Comparison of ENCODE assay signal across 38 cellular contexts in genomic region chr2:50591021-50591420, GRCh38.
"Had no signal": no experiment of that assay in that cellular context is flagged by ENCODE, and none has a peak within 500 bp of the region (broad histone marks: within the 10 kb centered on the region; RNA-seq: fewer than 3 reads in every experiment).

No MANE protein-coding gene starts in this region.

- H3K4me3 ChIP-seq: adrenal gland, ascending aorta, body of pancreas, breast epithelium, cardiac muscle cell had no signal

- FAIRE-seq: bronchial epithelial cell, colon had no signal

- H3K36me3 ChIP-seq: adrenal gland, ascending aorta, brain microvascular endothelial cell, breast epithelium, cardiac muscle cell had no signal

- H3K9me3 Mint-ChIP-seq: activated naive CD4-positive, alpha-beta T cell treated with anti-CD3 and anti-CD28 coated beads for 36 hours; activated naive CD4-positive, alpha-beta T cell treated with anti-CD3 and anti-CD28 coated beads, Interleukin-2, amount 10 ng/mL, durations not matched to agents 7 days and 5 days; activated naive CD8-positive, alpha-beta T cell treated with anti-CD3 and anti-CD28 coated beads for 36 hours; activated naive CD8-positive, alpha-beta T cell treated with anti-CD3 and anti-CD28 coated beads, Interleukin-2, amount 10 ng/mL, durations not matched to agents 7 days and 5 days; activated T-cell treated with anti-CD3 and anti-CD28 coated beads, Interleukin-2, amount 50 U/mL, for 4 hours; activated T-helper 1 cell treated with anti-CD3 and anti-CD28 coated beads, Interleukin-12 subunit alpha, Interleukin-12 subunit beta, Interleukin-2, Interleukin-4 antibody, amounts not matched to agents 30 ng/mL and 10 ng/mL and 1 ng/mL, durations not matched to agents 14 hours and 24 hours and 36 hours had no signal

- H3K9me3 ChIP-seq: adrenal gland, ascending aorta, body of pancreas, breast epithelium had no signal

- H3K27ac Mint-ChIP-seq: activated naive CD4-positive, alpha-beta T cell treated with anti-CD3 and anti-CD28 coated beads for 36 hours; activated naive CD4-positive, alpha-beta T cell treated with anti-CD3 and anti-CD28 coated beads, Interleukin-2, amount 10 ng/mL, durations not matched to agents 7 days and 5 days; activated naive CD4-positive, alpha-beta T cell treated with anti-CD3 and anti-CD28 coated beads, Interleukin-2, amount 50 U/mL, for 24 hours; activated naive CD4-positive, alpha-beta T cell treated with anti-CD3 and anti-CD28 coated beads, Interleukin-2, amount 50 U/mL, for 72 hours; activated naive CD8-positive, alpha-beta T cell; activated naive CD8-positive, alpha-beta T cell treated with anti-CD3 and anti-CD28 coated beads for 36 hours; activated naive CD8-positive, alpha-beta T cell treated with anti-CD3 and anti-CD28 coated beads, Interleukin-2, amount 10 ng/mL, durations not matched to agents 7 days and 5 days; activated naive CD8-positive, alpha-beta T cell treated with anti-CD3 and anti-CD28 coated beads, Interleukin-2, amount 50 U/mL, for 24 hours; activated T-cell treated with anti-CD3 and anti-CD28 coated beads, Interleukin-2, amount 50 U/mL, for 24 hours; activated T-cell treated with anti-CD3 and anti-CD28 coated beads, Interleukin-2, amount 50 U/mL, for 72 hours; activated T-helper 1 cell treated with anti-CD3 and anti-CD28 coated beads, Interleukin-12 subunit alpha, Interleukin-12 subunit beta, Interleukin-2, Interleukin-4 antibody, amounts not matched to agents 30 ng/mL and 10 ng/mL and 1 ng/mL, durations not matched to agents 14 hours and 24 hours and 36 hours; activated T-helper 17 cell treated with anti-CD3 and anti-CD28 coated beads, Interleukin-2, amount 50 U/mL, for 72 hours; activated T-helper 2 cell treated with anti-CD3 and anti-CD28 coated beads, Interferon-gamma antibody, Interleukin-2, Interleukin-4, amounts not matched to agents 10 μg/mL and 5 μg/mL and 100 μg/mL, durations not matched to agents 14 hours and 24 hours and 36 hours had no signal

- H3K4me3 Mint-ChIP-seq: activated naive CD4-positive, alpha-beta T cell treated with anti-CD3 and anti-CD28 coated beads for 36 hours; activated naive CD4-positive, alpha-beta T cell treated with anti-CD3 and anti-CD28 coated beads, Interleukin-2, amount 10 ng/mL, durations not matched to agents 7 days and 5 days; activated naive CD4-positive, alpha-beta T cell treated with anti-CD3 and anti-CD28 coated beads, Interleukin-2, amount 50 U/mL, for 24 hours; activated naive CD8-positive, alpha-beta T cell; activated naive CD8-positive, alpha-beta T cell treated with anti-CD3 and anti-CD28 coated beads for 36 hours; activated naive CD8-positive, alpha-beta T cell treated with anti-CD3 and anti-CD28 coated beads, Interleukin-2, amount 10 ng/mL, durations not matched to agents 7 days and 5 days; activated naive CD8-positive, alpha-beta T cell treated with anti-CD3 and anti-CD28 coated beads, Interleukin-2, amount 50 U/mL, for 24 hours; activated T-cell treated with anti-CD3 and anti-CD28 coated beads, Interleukin-2, amount 50 U/mL, for 24 hours; activated T-cell treated with anti-CD3 and anti-CD28 coated beads, Interleukin-2, amount 50 U/mL, for 4 hours; activated T-cell treated with anti-CD3 and anti-CD28 coated beads, Interleukin-2, amount 50 U/mL, for 72 hours; activated T-helper 1 cell treated with anti-CD3 and anti-CD28 coated beads, Interleukin-12 subunit alpha, Interleukin-12 subunit beta, Interleukin-2, Interleukin-4 antibody, amounts not matched to agents 30 ng/mL and 10 ng/mL and 1 ng/mL, durations not matched to agents 14 hours and 24 hours and 36 hours; activated T-helper 17 cell treated with anti-CD3 and anti-CD28 coated beads, Interleukin-2, amount 50 U/mL, for 72 hours; brain; central memory CD8-positive, alpha-beta T cell had no signal

- H3K27me3 Mint-ChIP-seq: activated naive CD4-positive, alpha-beta T cell treated with anti-CD3 and anti-CD28 coated beads, Interleukin-2, amount 10 ng/mL, durations not matched to agents 7 days and 5 days; activated naive CD4-positive, alpha-beta T cell treated with anti-CD3 and anti-CD28 coated beads, Interleukin-2, amount 50 U/mL, for 24 hours; activated naive CD8-positive, alpha-beta T cell; activated naive CD8-positive, alpha-beta T cell treated with anti-CD3 and anti-CD28 coated beads for 36 hours; activated naive CD8-positive, alpha-beta T cell treated with anti-CD3 and anti-CD28 coated beads, Interleukin-2, amount 10 ng/mL, durations not matched to agents 7 days and 5 days; activated naive CD8-positive, alpha-beta T cell treated with anti-CD3 and anti-CD28 coated beads, Interleukin-2, amount 50 U/mL, for 24 hours; activated T-cell treated with anti-CD3 and anti-CD28 coated beads, Interleukin-2, amount 50 U/mL, for 24 hours; activated T-helper 17 cell treated with anti-CD3 and anti-CD28 coated beads, Interleukin-2, amount 50 U/mL, for 72 hours; brain; central memory CD8-positive, alpha-beta T cell had no signal

- DNase-seq: activated effector memory CD4-positive, alpha-beta T cell treated with anti-CD3 and anti-CD28 coated beads, Interleukin-2, amount 50 U/mL, for 16 hours; activated effector memory CD4-positive, alpha-beta T cell treated with Interleukin-2 at 50 U/mL for 16 hours; activated gamma-delta T cell; activated gamma-delta T cell treated with Interleukin-2 at 50 U/mL for 16 hours; activated naive CD4-positive, alpha-beta T cell; activated naive CD4-positive, alpha-beta T cell treated with anti-CD3 and anti-CD28 coated beads for 36 hours; activated naive CD4-positive, alpha-beta T cell treated with anti-CD3 and anti-CD28 coated beads, Interleukin-2, amount 10 ng/mL, durations not matched to agents 7 days and 5 days; activated naive CD4-positive, alpha-beta T cell treated with anti-CD3 and anti-CD28 coated beads, Interleukin-2, amount 50 U/mL, for 16 hours; activated naive CD4-positive, alpha-beta T cell treated with Interleukin-2 at 50 U/mL for 16 hours; activated naive CD8-positive, alpha-beta T cell treated with anti-CD3 and anti-CD28 coated beads for 36 hours; activated naive CD8-positive, alpha-beta T cell treated with anti-CD3 and anti-CD28 coated beads, Interleukin-2, amount 10 ng/mL, durations not matched to agents 7 days and 5 days; activated naive CD8-positive, alpha-beta T cell treated with anti-CD3 and anti-CD28 coated beads, Interleukin-2, amount 50 U/mL, for 24 hours; activated T-cell treated with anti-CD3 and anti-CD28 coated beads for 4 hours; activated T-cell treated with anti-CD3 and anti-CD28 coated beads, Interleukin-2, amount 50 U/mL, for 1 hour; activated T-cell treated with anti-CD3 and anti-CD28 coated beads, Interleukin-2, amount 50 U/mL, for 24 hours; activated T-cell treated with anti-CD3 and anti-CD28 coated beads, Interleukin-2, amount 50 U/mL, for 4 hours; activated T-cell treated with anti-CD3 and anti-CD28 coated beads, Interleukin-2, amount 50 U/mL, for 48 hours; activated T-cell treated with anti-CD3 and anti-CD28 coated beads, Interleukin-2, amount 50 U/mL, for 72 hours; adrenal gland; amniotic stem cell; aorta; brain microvascular endothelial cell; central memory CD4-positive, alpha-beta T cell; cerebellar nuclear complex had no signal

- H3K36me3 Mint-ChIP-seq: activated naive CD4-positive, alpha-beta T cell treated with anti-CD3 and anti-CD28 coated beads, Interleukin-2, amount 10 ng/mL, durations not matched to agents 7 days and 5 days; activated naive CD4-positive, alpha-beta T cell treated with anti-CD3 and anti-CD28 coated beads, Interleukin-2, amount 50 U/mL, for 24 hours; activated naive CD4-positive, alpha-beta T cell treated with anti-CD3 and anti-CD28 coated beads, Interleukin-2, amount 50 U/mL, for 72 hours; activated naive CD8-positive, alpha-beta T cell; activated naive CD8-positive, alpha-beta T cell treated with anti-CD3 and anti-CD28 coated beads for 36 hours; activated naive CD8-positive, alpha-beta T cell treated with anti-CD3 and anti-CD28 coated beads, Interleukin-2, amount 10 ng/mL, durations not matched to agents 7 days and 5 days had no signal

- H3K4me1 ChIP-seq: adrenal gland, ascending aorta, body of pancreas, breast epithelium had no signal

- H3K27ac ChIP-seq: adrenal gland, ascending aorta, body of pancreas, brain microvascular endothelial cell, breast epithelium, cardiac muscle cell had no signal

- H3K4me1 Mint-ChIP-seq: activated naive CD4-positive, alpha-beta T cell treated with anti-CD3 and anti-CD28 coated beads, Interleukin-2, amount 10 ng/mL, durations not matched to agents 7 days and 5 days; activated naive CD4-positive, alpha-beta T cell treated with anti-CD3 and anti-CD28 coated beads, Interleukin-2, amount 50 U/mL, for 24 hours; activated naive CD8-positive, alpha-beta T cell treated with anti-CD3 and anti-CD28 coated beads for 36 hours; activated naive CD8-positive, alpha-beta T cell treated with anti-CD3 and anti-CD28 coated beads, Interleukin-2, amount 10 ng/mL, durations not matched to agents 7 days and 5 days; activated naive CD8-positive, alpha-beta T cell treated with anti-CD3 and anti-CD28 coated beads, Interleukin-2, amount 50 U/mL, for 24 hours; activated T-helper 17 cell treated with anti-CD3 and anti-CD28 coated beads, Interleukin-2, amount 50 U/mL, for 72 hours; central memory CD8-positive, alpha-beta T cell had no signal

- H3K27me3 ChIP-seq: adrenal gland, ascending aorta, body of pancreas, brain microvascular endothelial cell, breast epithelium, cardiac muscle cell had no signal
